8 cellular contexts compared by ENCODE assay signal in the genomic region with DNA sequence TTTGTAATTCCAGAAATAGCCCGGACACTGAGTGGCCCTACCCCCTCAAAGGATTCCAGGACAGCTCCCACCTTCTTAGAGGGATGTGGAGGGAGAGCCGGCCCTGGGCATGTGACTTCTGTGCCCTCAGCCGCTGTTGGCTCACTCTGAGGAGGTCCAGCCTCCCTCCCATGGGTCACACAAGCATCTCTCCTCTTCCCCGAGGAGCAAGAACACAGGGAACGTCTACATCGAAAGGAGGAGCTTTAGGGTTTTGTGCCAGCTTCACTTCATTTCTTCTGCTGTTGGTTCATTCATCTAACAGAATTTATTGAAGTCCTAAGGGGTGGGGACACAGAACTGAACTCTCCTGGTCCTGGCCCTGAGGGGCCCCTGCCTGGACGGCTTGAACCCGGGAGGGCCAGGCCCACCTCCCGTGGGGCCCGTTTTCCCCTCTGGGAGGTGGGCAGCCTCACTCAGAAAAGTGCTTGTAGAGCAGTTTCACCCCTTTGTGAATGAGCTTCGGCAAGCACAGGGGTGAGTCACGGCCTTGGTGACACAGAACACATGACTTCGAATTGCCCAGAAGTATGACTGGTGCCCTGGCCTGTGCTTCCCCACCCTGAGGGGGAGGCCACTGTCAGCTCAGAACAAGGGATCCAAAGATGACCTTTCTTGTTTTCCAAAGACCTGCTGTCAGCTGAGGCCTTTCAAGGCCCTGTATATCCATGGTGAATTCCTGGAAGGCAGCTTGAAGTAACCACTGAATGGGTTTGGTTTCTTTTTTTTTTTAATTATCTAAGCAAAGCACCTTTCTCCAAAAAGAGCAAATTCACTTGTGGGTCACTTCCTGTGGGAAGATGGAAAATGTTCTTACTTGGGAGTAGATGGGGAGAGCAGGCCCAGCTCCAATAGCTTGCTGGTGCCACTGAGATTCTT. TPM values are rescaled to one million over a fixed set of nuclear protein-coding genes. Genes with fewer than 3 reads are reported as not detected.
DNase-seq lines count a peak whose midpoint lies in the region; ATAC-seq, FAIRE-seq and TF ChIP-seq lines count a peak whose summit lies in the region.

No MANE protein-coding gene starts in this region.

- H3K4me3 ChIP-seq in keratinocyte (ENCODE audit: control insufficient read depth in 2 of 3, extremely low read depth in 1 of 3, insufficient read depth in 2 of 3, low read depth in 1 of 3, low read length in 3 of 3), result no peak overlapping the region

- H2AFZ ChIP-seq in keratinocyte (ENCODE audit: control insufficient read depth, low read length), result no peak overlapping the region

- peaks cover 6% of the 10 kb centered on the region for H3K27me3 Mint-ChIP-seq in endothelial cell (ENCODE audit: unreplicated experiment)

- H3K79me2 ChIP-seq in keratinocyte (ENCODE audit: control insufficient read depth, insufficient read depth, low read length), result no peaks in the 10 kb centered on the region

- H3K4me3 Mint-ChIP-seq in endothelial cell (ENCODE audit: unreplicated experiment), result no peak overlapping the region

- H3K36me3 Mint-ChIP-seq in endothelial cell (ENCODE audit: low read depth, unreplicated experiment), result no peaks in the 10 kb centered on the region

- no peaks in the 10 kb centered on the region for H3K27me3 ChIP-seq in keratinocyte (ENCODE audit: control insufficient read depth, extremely low read depth, insufficient read depth, low read length)

- ATAC-seq in HG02610 (IDR thresholded peaks at IDR 0.05; ENCODE audit: unreplicated experiment), result peak; percentile 65
- no peak for ATAC-seq in GM19035 (IDR thresholded peaks at IDR 0.05; ENCODE audit: unreplicated experiment)

- H3K4me2 ChIP-seq in keratinocyte (ENCODE audit: control insufficient read depth, extremely low read depth, insufficient read depth, low read depth, low read length), result peak overlapping the region; percentile 39

- TF ChIP-seq CTCF in keratinocyte (optimal IDR thresholded peaks at IDR 0.05 in 1 of 3, IDR thresholded peaks at IDR 0.05 in 1 of 3, conservative IDR thresholded peaks at IDR 0.05 in 1 of 3; ENCODE audit: extremely low read depth in 1 of 3, insufficient read depth in 2 of 3, low read length in 3 of 3), result no peak
- TF ChIP-seq CTCF in endothelial cell (IDR thresholded peaks at IDR 0.05; ENCODE audit: unreplicated experiment), result no peak

- H3K9me3 ChIP-seq in keratinocyte (ENCODE audit: control insufficient read depth, low read depth, low read length), result no peaks in the 10 kb centered on the region

- H3K9ac ChIP-seq in keratinocyte (ENCODE audit: control insufficient read depth, extremely low read depth, insufficient read depth, low read length), result peak overlapping the region; percentile 17

- FAIRE-seq in keratinocyte (lab: Jason Lieb, UNC), result peak; percentile 83

- no peaks in the 10 kb centered on the region for H3K9me3 Mint-ChIP-seq in endothelial cell (ENCODE audit: unreplicated experiment)

- no peak overlapping the region for H3K27ac Mint-ChIP-seq in endothelial cell (ENCODE audit: unreplicated experiment)

- H3K4me1 ChIP-seq in keratinocyte (ENCODE audit: control insufficient read depth, extremely low read depth, insufficient read depth, low read length), result peaks cover 29% of the 10 kb centered on the region

- H3K36me3 ChIP-seq in keratinocyte (ENCODE audit: control insufficient read depth in 2 of 2, extremely low read depth in 1 of 2, insufficient read depth in 2 of 2, low read length in 2 of 2), result no peaks in the 10 kb centered on the region

- DNase-seq in SW480 (ENCODE audit: low spot score) (peak; percentile 69), amniotic epithelial cell (ENCODE audit: low read depth) (peak; percentile 78), keratinocyte (ENCODE audit: low read depth, low spot score) (no peak), COR-L47 (lab: John Stamatoyannopoulos, UW) (no peak), endothelial cell (ENCODE audit: low spot score) (no peak)
- DNase-seq in stimulated activated CD4-positive, alpha-beta T cell treated with anti-CD3 and anti-CD28 coated beads, Interleukin-4, amount 100 ng/mL, for 1 hour, result peak; percentile 79

- H3K27ac ChIP-seq in keratinocyte (ENCODE audit: control insufficient read depth, insufficient read depth, low read length), result peak overlapping the region; percentile 27

- H3K9me1 ChIP-seq in keratinocyte (ENCODE audit: control insufficient read depth, extremely low read depth, insufficient read depth, low read length), result peaks cover 3% of the 10 kb centered on the region

- dilution Hi-C loops in keratinocyte (cut with MboI; ENCODE audit: extremely low pct_ligation_motif_present, low sequenced_read_pairs), result no loop called here

- peaks cover 24% of the 10 kb centered on the region for H3K4me1 Mint-ChIP-seq in endothelial cell (ENCODE audit: unreplicated experiment)

- H4K20me1 ChIP-seq in keratinocyte (ENCODE audit: control insufficient read depth, extremely low read depth, insufficient read depth, low read length), result no peaks in the 10 kb centered on the region

RNA-seq across cellular contexts. Expression of a gene that starts 39.2 kb away (rescaled TPM):
- polyA plus RNA-seq in keratinocyte, result 35.2 to 123 TPM (median 92.6 TPM) in 3 replicates
- 199 TPM for polyA plus RNA-seq in keratinocyte (2011; ENCODE audit: low read depth)
- 33.0 and 56.7 TPM in 2 replicates for polyA plus RNA-seq in keratinocyte (2011; cell fraction: cytosol; rRNA removed)
- polyA plus RNA-seq in keratinocyte (2011; cell fraction: nucleus; rRNA removed), result 250 and 467 TPM in 2 replicates
- 30.3 and 200 TPM in 2 replicates for polyA plus RNA-seq in keratinocyte (2012; ENCODE audit: low replicate concordance)
- polyA minus RNA-seq in keratinocyte, result 122 to 241 TPM (median 215 TPM) in 3 replicates
- polyA minus RNA-seq in keratinocyte (2011; cell fraction: cytosol; rRNA and poly(A)+ RNA removed), result 85.2 TPM
- 232 and 287 TPM in 2 replicates for polyA minus RNA-seq in keratinocyte (2011; cell fraction: nucleus; rRNA and poly(A)+ RNA removed)
- 41.9 TPM for total RNA-seq in endothelial cell (ENCODE audit: unreplicated experiment)

Comparison
In these comparisons a context has a peak if more than half of its experiments do, and no peak if none do; other contexts are left out.
1. DNase-seq: peak in SW480 (single experiment), amniotic epithelial cell (single experiment) and stimulated activated CD4-positive, alpha-beta T cell treated with anti-CD3 and anti-CD28 coated beads, Interleukin-4, amount 100 ng/mL, for 1 hour (single experiment); none in keratinocyte (single experiment), COR-L47 (single experiment) and endothelial cell (single experiment).